ENCODE assay signal across 8 cellular contexts in genomic region chr5:179805529-179806249, GRCh38. TPM values are rescaled to one million over a fixed set of nuclear protein-coding genes. Genes with fewer than 3 reads are reported as not detected.
A peak's percentile ranks its signal among the peaks of the same experiment; 100 is the strongest.
DNase-seq lines count a peak whose midpoint lies in the region; ATAC-seq lines count a peak whose summit lies in the region.

No MANE protein-coding gene starts in this region.

- ATAC-seq in GM18867 (IDR thresholded peaks at IDR 0.05; ENCODE audit: unreplicated experiment) (peak; percentile 27), HG03135 (IDR thresholded peaks at IDR 0.05; ENCODE audit: unreplicated experiment) (peak; percentile 23)

- DNase-seq in AML-193 (lab: John Stamatoyannopoulos, UW): peak; percentile 22 to 24
- DNase-seq in SW480 (ENCODE audit: low spot score): peak; percentile 32
- peak; percentile 71 for DNase-seq in epidermal melanocyte (ENCODE audit: insufficient read length, low spot score)
- peak; percentile 63 for DNase-seq in myocyte (ENCODE audit: low read depth)
- no peak for DNase-seq in KG1 (lab: John Stamatoyannopoulos, UW)
- DNase-seq in NCI-H345 treated with DMSO at 0.1 percent for 48 hours (lab: John Stamatoyannopoulos, UW; ENCODE audit: unreplicated experiment): no peak

RNA-seq across cellular contexts. Expression of gene MGAT4B, which starts 1.0 kb away (rescaled TPM):
- total RNA-seq in myocyte: 125 and 135 TPM in 2 replicates
- polyA plus RNA-seq in myocyte (2012): 314 TPM

RNA-seq across cellular contexts. Expression of gene LTC4S, which starts 11.9 kb away (rescaled TPM):
- total RNA-seq in myocyte: 0.94 and 1.0 TPM in 2 replicates
- 0.58 TPM for polyA plus RNA-seq in myocyte (2012)

RNA-seq across cellular contexts. Expression of gene SQSTM1, which starts 15.0 kb away (rescaled TPM):
- total RNA-seq in myocyte: 551 and 593 TPM in 2 replicates
- 797 TPM for polyA plus RNA-seq in myocyte (2012)

RNA-seq across cellular contexts. Expression of gene MRNIP, which starts 52.9 kb away (rescaled TPM):
- 22.5 and 30.1 TPM in 2 replicates for total RNA-seq in myocyte
- polyA plus RNA-seq in myocyte (2012): 29.3 TPM

Comparison
In these comparisons a context has a peak if more than half of its experiments do, and no peak if none do; other contexts are left out.
1. DNase-seq: peak in AML-193 (2 of 2), SW480 (single experiment), epidermal melanocyte (single experiment) and myocyte (single experiment); none in KG1 (single experiment) and NCI-H345 treated with DMSO at 0.1 percent for 48 hours (single experiment).